ENCODE assay signal across 8 cellular contexts in genomic region chr13:84940167-84940566, GRCh38.
"Had no signal": no experiment of that assay in that cellular context is flagged by ENCODE, and none has a peak within 500 bp of the region (broad histone marks: within the 10 kb centered on the region; RNA-seq: fewer than 3 reads in every experiment).

No MANE protein-coding gene starts in this region.

- H3K4me3 ChIP-seq: GM12878 had no signal

- DNase-seq: GDM1, GF-D8 had no signal

- FAIRE-seq: G401.6, GM12878, GM12891, GM12892, GM18507, GM19239 had no signal
